In genomic region chr7:104272767-104273384, GRCh38 we compare ENCODE assay signal across 8 cellular contexts. TPM values are rescaled to one million over a fixed set of nuclear protein-coding genes. Genes with fewer than 3 reads are reported as not detected.
DNase-seq lines count a peak whose midpoint lies in the region; ATAC-seq and TF ChIP-seq lines count a peak whose summit lies in the region.

No MANE protein-coding gene starts in this region.

- no peaks in the 10 kb centered on the region for H3K36me3 ChIP-seq in KMS-11 (ENCODE audit: insufficient read depth)
- H3K36me3 ChIP-seq in SK-N-MC (ENCODE audit: insufficient read depth, low read length), result no peaks in the 10 kb centered on the region

- H3K9me3 ChIP-seq in SK-N-MC (ENCODE audit: low read depth, low read length), result no peaks in the 10 kb centered on the region

- no peak for ATAC-seq in HG02571 (IDR thresholded peaks at IDR 0.05; ENCODE audit: unreplicated experiment)

- H3K79me2 ChIP-seq in KMS-11 (ENCODE audit: insufficient read depth, low read depth), result no peaks in the 10 kb centered on the region

- H3K9ac ChIP-seq in KMS-11, result no peak overlapping the region
- H3K9ac ChIP-seq in SK-N-MC (ENCODE audit: insufficient read length), result no peak overlapping the region

- H3K4me2 ChIP-seq in KMS-11, result no peak overlapping the region

- H4K20me1 ChIP-seq in KMS-11 (ENCODE audit: insufficient read depth), result no peaks in the 10 kb centered on the region

- H3K27me3 ChIP-seq in KMS-11 (ENCODE audit: insufficient read depth, low read depth), result no peaks in the 10 kb centered on the region

- intact Hi-C loops in cardiac septum (cut with DNase I), result no loop called here

- TF ChIP-seq CTCF in KMS-11 (conservative IDR thresholded peaks at IDR 0.05; ENCODE audit: low read depth, low read length), result peak; percentile 77

- no peaks in the 10 kb centered on the region for H3K4me1 ChIP-seq in KMS-11 (ENCODE audit: low read depth, poor library complexity, severe bottlenecking)

- H3K4me3 ChIP-seq in KMS-11 (IDR thresholded peaks at IDR 0.05; ENCODE audit: insufficient read depth, low read depth, low read length) (no peak overlapping the region), SK-N-MC (no peak overlapping the region)

- H3K27ac ChIP-seq in KMS-11, result no peak overlapping the region
- no peak overlapping the region for H3K27ac ChIP-seq in SK-N-MC

- DNase-seq in SIG-M5 treated with dmso at 0.1 percent for 504 hours (lab: John Stamatoyannopoulos, UW; ENCODE audit: unreplicated experiment) (peak; percentile 45), SIG-M5 (lab: John Stamatoyannopoulos, UW) (no peak), SK-N-MC (ENCODE audit: low read depth, low spot score) (peak; percentile 30), glomerular endothelial cell (ENCODE audit: extremely low read depth, low read depth, low spot score) (peak; percentile 9), cardiac septum (ENCODE audit: low spot score) (no peak)
- DNase-seq in effector CD4-positive, alpha-beta T cell, result no peak

- H2AFZ ChIP-seq in KMS-11 (ENCODE audit: low read depth), result no peak overlapping the region

RNA-seq across cellular contexts. Expression of gene LHFPL3, which starts 55.5 kb away (rescaled TPM):
- total RNA-seq in glomerular endothelial cell (not detected in 2 replicates), cardiac septum (not detected)

Comparison
In these comparisons a context has a peak if more than half of its experiments do, and no peak if none do; other contexts are left out.
1. DNase-seq: peak in SIG-M5 treated with dmso at 0.1 percent for 504 hours (single experiment), SK-N-MC (single experiment) and glomerular endothelial cell (single experiment); none in SIG-M5 (single experiment), effector CD4-positive, alpha-beta T cell (single experiment) and cardiac septum (single experiment).